8 cellular contexts compared by ENCODE assay signal in genomic region chr2:37561615-37562569, GRCh38.
DNase-seq lines count a peak whose midpoint lies in the region; ATAC-seq and TF ChIP-seq lines count a peak whose summit lies in the region.

No MANE protein-coding gene starts in this region.

- TF ChIP-seq CTCF in Caco-2 (IDR thresholded peaks at IDR 0.05; ENCODE audit: insufficient read depth in 1 of 2, low read depth in 1 of 2, low read length in 1 of 2, severe bottlenecking in 1 of 2, unreplicated experiment in 1 of 2) = no peak
- TF ChIP-seq CTCF in WTC11 (IDR thresholded peaks at IDR 0.05) = no peak

- H3K27me3 Mint-ChIP-seq in Caco-2 (ENCODE audit: insufficient read depth, unreplicated experiment) (no peaks in the 10 kb centered on the region), WTC11 (ENCODE audit: low read depth) (no peaks in the 10 kb centered on the region)

- H3K27me3 ChIP-seq in Caco-2 (replicated peaks; ENCODE audit: control insufficient read depth, insufficient read depth, low read length) = no peaks in the 10 kb centered on the region

- CTCF ChIA-PET in Caco-2 (lab: Charles Lee) (no interaction called here), WTC11 (lab: Charles Lee) (no interaction called here)

- DNase-seq in Caco-2 = peak; percentile 34 to 49
- DNase-seq in WTC11 (ENCODE audit: low spot score) = no peak
- peak; percentile 39 for DNase-seq in iPS-NIHi11 (ENCODE audit: low spot score)
- no peak for DNase-seq in SKM-1 treated with dmso at 0.1 percent for 144 hours (lab: John Stamatoyannopoulos, UW; ENCODE audit: unreplicated experiment)
- no peak for DNase-seq in NCI-H2227 (lab: John Stamatoyannopoulos, UW; ENCODE audit: unreplicated experiment)
- DNase-seq in KG1 (lab: John Stamatoyannopoulos, UW) = no peak

- H3K9me3 ChIP-seq in Caco-2 = peaks cover 3% of the 10 kb centered on the region; the same call in 1 of the 2 replicates

- H3K36me3 ChIP-seq in Caco-2 (ENCODE audit: control insufficient read depth, insufficient read depth, low read length) = no peaks in the 10 kb centered on the region

- no peak overlapping the region for H3K4me3 ChIP-seq in Caco-2 (ENCODE audit: low read depth, low read length)

- H3K4me1 Mint-ChIP-seq in Caco-2 (ENCODE audit: low read depth, unreplicated experiment) (peaks cover 8% of the 10 kb centered on the region), WTC11 (peaks cover 13% of the 10 kb centered on the region)

- no peaks in the 10 kb centered on the region for H3K36me3 Mint-ChIP-seq in Caco-2 (ENCODE audit: insufficient read depth, unreplicated experiment)
- H3K36me3 Mint-ChIP-seq in WTC11 = no peaks in the 10 kb centered on the region

- ATAC-seq in GM21360 (IDR thresholded peaks at IDR 0.05; ENCODE audit: unreplicated experiment) = peak; percentile 43
- ATAC-seq in HG03571 (IDR thresholded peaks at IDR 0.05; ENCODE audit: unreplicated experiment) = peak; percentile 62
- peak; percentile 51; the same call in 1 of the 2 replicates for ATAC-seq in WTC11

- H3K27ac Mint-ChIP-seq in Caco-2 (ENCODE audit: unreplicated experiment) (no peak overlapping the region), WTC11 (no peak overlapping the region)

- peaks cover 24% of the 10 kb centered on the region for H3K4me1 ChIP-seq in Caco-2

- POLR2A ChIA-PET in Caco-2 (lab: Charles Lee) = no interaction called here
- POLR2A ChIA-PET in WTC11 (lab: Charles Lee) = no interaction called here

- H3K9me3 Mint-ChIP-seq in Caco-2 (ENCODE audit: unreplicated experiment) (no peaks in the 10 kb centered on the region), WTC11 (peaks cover 14% of the 10 kb centered on the region)

- BruUV-seq in Caco-2 (replicated peaks; lab: Mats Ljungman, UMichigan) = no TSS peak

- H3K4me3 Mint-ChIP-seq in Caco-2 (ENCODE audit: unreplicated experiment) (no peak overlapping the region), WTC11 (no peak overlapping the region)

- intact Hi-C loops in Caco-2 (cut with micrococcal nuclease; ENCODE audit: unreplicated experiment) = no loop called here

TF ChIP-seq in WTC11, 78 proteins besides CTCF, POLR2A, EP300 and RAD21:
- TF ChIP-seq CREM (CRISPR knock-in tag; IDR thresholded peaks at IDR 0.05) (no peak), ZNF532 (CRISPR knock-in tag; IDR thresholded peaks at IDR 0.05; ENCODE audit: borderline replicate concordance) (no peak), NFYB (CRISPR knock-in tag; conservative IDR thresholded peaks at IDR 0.05; ENCODE audit: low read depth) (peak; percentile 45; the same call in 1 of the 2 replicates), ZNF396 (CRISPR knock-in tag; IDR thresholded peaks at IDR 0.05; ENCODE audit: borderline replicate concordance) (no peak), NFATC4 (CRISPR knock-in tag; IDR thresholded peaks at IDR 0.05) (no peak), TEAD1 (CRISPR knock-in tag; IDR thresholded peaks at IDR 0.05) (no peak), SOX15 (CRISPR knock-in tag; IDR thresholded peaks at IDR 0.05) (no peak), ETV6 (CRISPR knock-in tag; IDR thresholded peaks at IDR 0.05) (no peak), USF1 (CRISPR knock-in tag; IDR thresholded peaks at IDR 0.05) (peak; percentile 66), NR1H2 (CRISPR knock-in tag; IDR thresholded peaks at IDR 0.05) (no peak)
- TF ChIP-seq, protein P1, sequence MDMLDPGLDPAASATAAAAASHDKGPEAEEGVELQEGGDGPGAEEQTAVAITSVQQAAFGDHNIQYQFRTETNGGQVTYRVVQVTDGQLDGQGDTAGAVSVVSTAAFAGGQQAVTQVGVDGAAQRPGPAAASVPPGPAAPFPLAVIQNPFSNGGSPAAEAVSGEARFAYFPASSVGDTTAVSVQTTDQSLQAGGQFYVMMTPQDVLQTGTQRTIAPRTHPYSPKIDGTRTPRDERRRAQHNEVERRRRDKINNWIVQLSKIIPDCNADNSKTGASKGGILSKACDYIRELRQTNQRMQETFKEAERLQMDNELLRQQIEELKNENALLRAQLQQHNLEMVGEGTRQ (CRISPR knock-in tag; IDR thresholded peaks at IDR 0.05) = no peak; the same call in none of the 2 replicates
- TF ChIP-seq, protein P2, sequence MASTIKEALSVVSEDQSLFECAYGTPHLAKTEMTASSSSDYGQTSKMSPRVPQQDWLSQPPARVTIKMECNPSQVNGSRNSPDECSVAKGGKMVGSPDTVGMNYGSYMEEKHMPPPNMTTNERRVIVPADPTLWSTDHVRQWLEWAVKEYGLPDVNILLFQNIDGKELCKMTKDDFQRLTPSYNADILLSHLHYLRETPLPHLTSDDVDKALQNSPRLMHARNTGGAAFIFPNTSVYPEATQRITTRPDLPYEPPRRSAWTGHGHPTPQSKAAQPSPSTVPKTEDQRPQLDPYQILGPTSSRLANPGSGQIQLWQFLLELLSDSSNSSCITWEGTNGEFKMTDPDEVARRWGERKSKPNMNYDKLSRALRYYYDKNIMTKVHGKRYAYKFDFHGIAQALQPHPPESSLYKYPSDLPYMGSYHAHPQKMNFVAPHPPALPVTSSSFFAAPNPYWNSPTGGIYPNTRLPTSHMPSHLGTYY (CRISPR knock-in tag; IDR thresholded peaks at IDR 0.05) = no peak

Comparison
In these comparisons a context has a peak if more than half of its experiments do, and no peak if none do; other contexts are left out.
1. DNase-seq: peak in Caco-2 (2 of 2) and iPS-NIHi11 (single experiment); none in WTC11 (single experiment), SKM-1 treated with dmso at 0.1 percent for 144 hours (single experiment), NCI-H2227 (single experiment) and KG1 (single experiment).
2. Peak in every context shown above with its lines, with median percentiles within 50 percentile points of each other: ATAC-seq.